Comparison of ENCODE assay signal across 1 cellular context in genomic region chr6:32076495-32076814, GRCh38.
A peak's percentile ranks its signal among the peaks of the same experiment; 100 is the strongest.
TF ChIP-seq lines count a peak whose summit lies in the region.
"Not testable (repeated sequence)": the region's sequence is repeated elsewhere in the genome, so short reads cannot be mapped to it uniquely, and the experiment has no call there.

No MANE protein-coding gene starts in this region.

TF ChIP-seq in K562, 482 proteins besides CTCF, POLR2A, EP300 and RAD21:
- TF ChIP-seq ATF3 (IDR thresholded peaks at IDR 0.05) = peak; percentile 56
- not testable (repeated sequence) for TF ChIP-seq ATF3 (CRISPR knock-in tag; conservative IDR thresholded peaks at IDR 0.05)
